ENCODE assay signal across 9 cellular contexts in the genomic region with DNA sequence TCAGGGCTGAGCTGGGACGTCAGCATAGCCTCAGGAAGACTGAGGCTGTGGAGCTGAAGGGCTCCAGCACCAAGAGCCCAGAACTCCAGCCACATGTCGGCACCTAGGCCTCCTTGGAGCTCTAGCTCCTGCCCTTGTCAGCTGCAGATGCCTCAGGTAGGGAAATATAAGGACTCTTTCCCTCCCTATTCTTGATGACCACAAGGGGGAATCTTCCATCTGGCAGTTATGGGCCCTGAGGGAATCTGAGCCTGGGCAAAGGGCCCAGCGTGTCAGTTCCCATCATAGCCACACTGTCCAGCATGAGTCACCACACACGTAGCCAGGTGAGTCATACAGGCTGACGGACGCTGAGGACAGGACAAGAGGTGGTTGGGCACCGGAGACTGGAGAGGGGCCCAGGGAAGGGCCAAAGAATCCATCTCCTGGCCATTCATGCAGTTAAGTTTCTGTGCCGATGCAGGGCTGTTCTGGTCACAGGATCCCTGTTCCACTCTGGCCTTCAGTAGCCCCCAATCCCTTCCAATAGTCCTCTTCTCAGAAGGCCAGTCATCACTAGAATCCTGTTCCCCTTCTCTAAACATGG. TPM values are rescaled to one million over a fixed set of nuclear protein-coding genes. Genes with fewer than 3 reads are reported as not detected.
DNase-seq lines count a peak whose midpoint lies in the region; ATAC-seq and TF ChIP-seq lines count a peak whose summit lies in the region.
"Had no signal": no experiment of that assay in that cellular context is flagged by ENCODE, and none has a peak within 500 bp of the region (broad histone marks: within the 10 kb centered on the region; RNA-seq: fewer than 3 reads in every experiment).

No MANE protein-coding gene starts in this region.

- POLR2A ChIA-PET in activated CD4-positive, alpha-beta memory T cell treated with anti-CD3 and anti-CD28 coated beads for 36 hours (lab: Charles Lee), result interaction anchor here (1.3 to 2.4 kb wide), 2 partner anchors 10 to 18 kb away, joined by 3 to 10 read pairs; no protein-coding TSS in a partner anchor

- ATAC-seq in gastroesophageal sphincter (peak; percentile 82), HG03135 (IDR thresholded peaks at IDR 0.05; ENCODE audit: unreplicated experiment) (no peak)

- H3K4me3 Mint-ChIP-seq in activated CD4-positive, alpha-beta memory T cell treated with anti-CD3 and anti-CD28 coated beads for 36 hours, result no peak overlapping the region

- peak overlapping the region in 3 of 4 donors; percentile 11 to 89 (median 74) for H3K27ac ChIP-seq in gastroesophageal sphincter

- CTCF ChIA-PET in activated CD4-positive, alpha-beta memory T cell treated with anti-CD3 and anti-CD28 coated beads for 36 hours (lab: Charles Lee), result interaction anchor here (2.2 to 4.6 kb wide), 2 partner anchors 18 to 41 kb away, joined by 7 to 32 read pairs; no protein-coding TSS in a partner anchor

- intact Hi-C loops in activated CD4-positive, alpha-beta memory T cell treated with anti-CD3 and anti-CD28 coated beads for 36 hours (cut with micrococcal nuclease), result no loop called here

- peaks cover 2 to 31% (median 13%) of the 10 kb centered on the region in 3 donors for H3K4me1 ChIP-seq in gastroesophageal sphincter

- no peak overlapping the region for H3K4me3 ChIP-seq in gastroesophageal sphincter

- peaks cover 0 to 28% of the 10 kb centered on the region in 2 donors for H3K36me3 ChIP-seq in gastroesophageal sphincter

- no peaks in the 10 kb centered on the region for H3K27me3 ChIP-seq in gastroesophageal sphincter

- peak in 3 of 4 experiments; percentile 21 to 50 (median 46) for TF ChIP-seq CTCF in gastroesophageal sphincter (IDR thresholded peaks at IDR 0.05)

- H3K27ac Mint-ChIP-seq in activated CD4-positive, alpha-beta memory T cell treated with anti-CD3 and anti-CD28 coated beads for 36 hours, result no peak overlapping the region

- 41 to 68% methylated on average over 3 to 4 of the region's 8 CpGs for WGBS in gastroesophageal sphincter (ENCODE audit: low coverage in 1 of 2), 2 donors

- H3K9me3 ChIP-seq in gastroesophageal sphincter, result no peaks in the 10 kb centered on the region
- H3K9me3 ChIP-seq: HAP-1 had no signal

- no peaks in the 10 kb centered on the region for H3K9me3 Mint-ChIP-seq in activated CD4-positive, alpha-beta memory T cell treated with anti-CD3 and anti-CD28 coated beads for 36 hours

- H3K27me3 Mint-ChIP-seq in activated CD4-positive, alpha-beta memory T cell treated with anti-CD3 and anti-CD28 coated beads for 36 hours, result no peaks in the 10 kb centered on the region

- H3K36me3 Mint-ChIP-seq in activated CD4-positive, alpha-beta memory T cell treated with anti-CD3 and anti-CD28 coated beads for 36 hours, result peaks cover 4% of the 10 kb centered on the region

- H3K4me1 Mint-ChIP-seq in activated CD4-positive, alpha-beta memory T cell treated with anti-CD3 and anti-CD28 coated beads for 36 hours (ENCODE audit: low read depth), result peaks cover 18% of the 10 kb centered on the region

- TF ChIP-seq POLR2A in gastroesophageal sphincter (IDR thresholded peaks at IDR 0.05), result no peak

- DNase-seq in AG08395 (ENCODE audit: low spot score) (peak; percentile 97), HCEC 1CT (peak; percentile 98), T1000 (lab: John Stamatoyannopoulos, UW) (peak; percentile 93), renal cortical epithelial cell (ENCODE audit: low read depth) (peak; percentile 99), NCI-H1417 treated with DMSO at 0.1 percent for 48 hours (lab: John Stamatoyannopoulos, UW) (no peak)
- no peak for DNase-seq in activated CD4-positive, alpha-beta memory T cell treated with anti-CD3 and anti-CD28 coated beads for 36 hours

- TF ChIP-seq EP300 in gastroesophageal sphincter (IDR thresholded peaks at IDR 0.05), result no peak

RNA-seq across cellular contexts. Expression of gene MPV17, which starts 1.8 kb away (rescaled TPM):
- total RNA-seq in gastroesophageal sphincter (10 to 100 TPM; 57.9 to 93.4 (median 66.4) TPM), renal cortical epithelial cell (30.0 and 42.6 TPM in 2 replicates)
- total RNA-seq in activated CD4-positive, alpha-beta memory T cell treated with anti-CD3 and anti-CD28 coated beads for 36 hours, result 10 to 100 TPM; 85.5 to 86.0 TPM

RNA-seq across cellular contexts. Expression of gene UCN, which starts 12.8 kb away (rescaled TPM):
- total RNA-seq in gastroesophageal sphincter (1 to 10 TPM in 3 of 4 donors, under 1 TPM in 1; 0.67 to 5.0 (median 2.0) TPM), renal cortical epithelial cell (0.70 TPM in 1 of 2 replicates, not detected in the other)
- 1 to 10 TPM; 1.8 to 1.9 TPM for total RNA-seq in activated CD4-positive, alpha-beta memory T cell treated with anti-CD3 and anti-CD28 coated beads for 36 hours

RNA-seq across cellular contexts. Expression of gene GTF3C2, which starts 35.5 kb away (rescaled TPM):
- total RNA-seq in gastroesophageal sphincter (10 to 100 TPM; 26.2 to 68.5 (median 32.0) TPM), renal cortical epithelial cell (32.1 and 40.2 TPM in 2 replicates)
- 10 to 100 TPM; 55.2 to 64.5 TPM for total RNA-seq in activated CD4-positive, alpha-beta memory T cell treated with anti-CD3 and anti-CD28 coated beads for 36 hours

RNA-seq across cellular contexts. Expression of gene TRIM54, which starts 38.8 kb away (rescaled TPM):
- total RNA-seq in gastroesophageal sphincter, result under 1 TPM in 2 of 4 donors, not detected in 2; 0.15 to 0.31 TPM
- total RNA-seq in renal cortical epithelial cell, result 0.17 TPM in 1 of 2 replicates, not detected in the other
- not detected for total RNA-seq in activated CD4-positive, alpha-beta memory T cell treated with anti-CD3 and anti-CD28 coated beads for 36 hours

RNA-seq across cellular contexts. Expression of gene DNAJC5G, which starts 45.8 kb away (rescaled TPM):
- not detected for total RNA-seq in gastroesophageal sphincter
- not detected in 2 replicates for total RNA-seq in renal cortical epithelial cell
- under 1 TPM in 1 of 2 experiments, not detected in 1; 0.19 TPM for total RNA-seq in activated CD4-positive, alpha-beta memory T cell treated with anti-CD3 and anti-CD28 coated beads for 36 hours

Comparison
In these comparisons a context has a peak if more than half of its experiments do, and no peak if none do; other contexts are left out.
1. DNase-seq: peak in AG08395 (single experiment), HCEC 1CT (single experiment), T1000 (single experiment) and renal cortical epithelial cell (single experiment); none in NCI-H1417 treated with DMSO at 0.1 percent for 48 hours (single experiment) and activated CD4-positive, alpha-beta memory T cell treated with anti-CD3 and anti-CD28 coated beads for 36 hours (single experiment).